ENCODE assay signal across 12 cellular contexts in genomic region chr5:177507596-177508216, GRCh38. TPM values are rescaled to one million over a fixed set of nuclear protein-coding genes. Genes with fewer than 3 reads are reported as not detected.
DNase-seq lines count a peak whose midpoint lies in the region; ATAC-seq and TF ChIP-seq lines count a peak whose summit lies in the region.
"Had no signal": no experiment of that assay in that cellular context is flagged by ENCODE, and none has a peak within 500 bp of the region (broad histone marks: within the 10 kb centered on the region; RNA-seq: fewer than 3 reads in every experiment).

No MANE protein-coding gene starts in this region.

- H3K4me1 Mint-ChIP-seq in IgD-negative memory B cell (peaks cover 30 to 44% (median 33%) of the 10 kb centered on the region in 3 donors), osteocyte (ENCODE audit: unreplicated experiment) (peaks cover 3% of the 10 kb centered on the region)
- peaks cover 21% of the 10 kb centered on the region for H3K4me1 Mint-ChIP-seq in activated naive CD8-positive, alpha-beta T cell treated with anti-CD3 and anti-CD28 coated beads, Interleukin-2, amount 50 U/mL, for 24 hours

- DNase-seq in GM12864 (ENCODE audit: low read depth), result no peak
- DNase-seq in activated naive CD8-positive, alpha-beta T cell treated with anti-CD3 and anti-CD28 coated beads, Interleukin-2, amount 50 U/mL, for 24 hours, result no peak
- no peak for DNase-seq in osteocyte (ENCODE audit: extremely low spot score, unreplicated experiment)
- no peak for DNase-seq in head of caudate nucleus
- DNase-seq in NCI-H1694 (lab: John Stamatoyannopoulos, UW), result no peak
- no peak for DNase-seq in NCI-H82 treated with DMSO at 0.1 percent for 48 hours (lab: John Stamatoyannopoulos, UW; ENCODE audit: unreplicated experiment)
- DNase-seq: activated CD4-positive, alpha-beta T cell treated with anti-CD3 and anti-CD28 coated beads, Interleukin-2, amount 50 U/mL, for 1 hour; activated gamma-delta T cell treated with Interleukin-2 at 50 U/mL for 16 hours; NCI-H69 had no signal

- intact Hi-C loops in head of caudate nucleus (cut with DNase I), result no loop called here

- no peaks in the 10 kb centered on the region for H3K27me3 Mint-ChIP-seq in IgD-negative memory B cell
- no peaks in the 10 kb centered on the region for H3K27me3 Mint-ChIP-seq in activated naive CD8-positive, alpha-beta T cell treated with anti-CD3 and anti-CD28 coated beads, Interleukin-2, amount 50 U/mL, for 24 hours
- H3K27me3 Mint-ChIP-seq in osteocyte (ENCODE audit: unreplicated experiment), result no peaks in the 10 kb centered on the region

- ATAC-seq in activated naive CD8-positive, alpha-beta T cell treated with anti-CD3 and anti-CD28 coated beads, Interleukin-2, amount 50 U/mL, for 24 hours, result no peak
- no peak for ATAC-seq in HG03139 (IDR thresholded peaks at IDR 0.05; ENCODE audit: unreplicated experiment)

- H3K4me3 Mint-ChIP-seq in IgD-negative memory B cell (peak overlapping the region; percentile 92 to 100 (median 96)), osteocyte (ENCODE audit: unreplicated experiment) (no peak overlapping the region)
- no peak overlapping the region for H3K4me3 Mint-ChIP-seq in activated naive CD8-positive, alpha-beta T cell treated with anti-CD3 and anti-CD28 coated beads, Interleukin-2, amount 50 U/mL, for 24 hours

- peaks cover 5% of the 10 kb centered on the region for H3K36me3 Mint-ChIP-seq in IgD-negative memory B cell
- H3K36me3 Mint-ChIP-seq in activated naive CD8-positive, alpha-beta T cell treated with anti-CD3 and anti-CD28 coated beads, Interleukin-2, amount 50 U/mL, for 24 hours (ENCODE audit: low read depth), result peaks cover 13% of the 10 kb centered on the region
- peaks cover 9% of the 10 kb centered on the region for H3K36me3 Mint-ChIP-seq in osteocyte (ENCODE audit: unreplicated experiment)

- H3K4me3 ChIP-seq in GM12864 (ENCODE audit: low read depth, low read length), result peak overlapping the region; percentile 62
- H3K4me3 ChIP-seq: SK-N-MC had no signal

- TF ChIP-seq CTCF in GM12864 (IDR thresholded peaks at IDR 0.05; ENCODE audit: low read depth, low read length, missing control alignments) (no peak), osteocyte (IDR thresholded peaks at IDR 0.05) (no peak)

- peak overlapping the region; percentile 74 to 98 (median 94) for H3K27ac Mint-ChIP-seq in IgD-negative memory B cell
- H3K27ac Mint-ChIP-seq in activated naive CD8-positive, alpha-beta T cell treated with anti-CD3 and anti-CD28 coated beads, Interleukin-2, amount 50 U/mL, for 24 hours, result peak overlapping the region; percentile 8
- H3K27ac Mint-ChIP-seq in osteocyte (ENCODE audit: unreplicated experiment), result peak overlapping the region; percentile 23

- no peaks in the 10 kb centered on the region for H3K9me3 Mint-ChIP-seq in IgD-negative memory B cell
- H3K9me3 Mint-ChIP-seq in activated naive CD8-positive, alpha-beta T cell treated with anti-CD3 and anti-CD28 coated beads, Interleukin-2, amount 50 U/mL, for 24 hours, result no peaks in the 10 kb centered on the region
- H3K9me3 Mint-ChIP-seq in osteocyte (ENCODE audit: unreplicated experiment), result no peaks in the 10 kb centered on the region

RNA-seq across cellular contexts. Expression of gene DOK3, which starts 1.9 kb away (rescaled TPM):
- polyA plus RNA-seq in IgD-negative memory B cell, result 154 TPM
- 5.5 and 7.2 TPM in 2 replicates for total RNA-seq in osteocyte

RNA-seq across cellular contexts. Expression of gene DDX41, which starts 9.1 kb away (rescaled TPM):
- 74.2 TPM for polyA plus RNA-seq in IgD-negative memory B cell
- 68.7 and 83.1 TPM in 2 replicates for total RNA-seq in osteocyte

RNA-seq across cellular contexts. Expression of gene PDLIM7, which starts 10.3 kb away (rescaled TPM):
- 16.3 TPM for polyA plus RNA-seq in IgD-negative memory B cell
- total RNA-seq in osteocyte, result 312 and 358 TPM in 2 replicates

RNA-seq across cellular contexts. Expression of gene DBN1, which starts 34.3 kb away (rescaled TPM):
- 0.54 TPM for polyA plus RNA-seq in IgD-negative memory B cell
- 248 and 249 TPM in 2 replicates for total RNA-seq in osteocyte

RNA-seq across cellular contexts. Expression of gene FAM193B, which starts 46.7 kb away (rescaled TPM):
- 4.5 TPM for polyA plus RNA-seq in IgD-negative memory B cell
- total RNA-seq in osteocyte, result 82.0 and 97.2 TPM in 2 replicates

Comparison
In these comparisons a context has a peak if more than half of its experiments do, and no peak if none do; other contexts are left out.
1. H3K27ac Mint-ChIP-seq: peak in every context shown above with its lines; median percentile 94 in IgD-negative memory B cell; 23 in osteocyte; 8 in activated naive CD8-positive, alpha-beta T cell treated with anti-CD3 and anti-CD28 coated beads, Interleukin-2, amount 50 U/mL, for 24 hours.
2. H3K4me3 Mint-ChIP-seq: peak in IgD-negative memory B cell (4 of 4); none in activated naive CD8-positive, alpha-beta T cell treated with anti-CD3 and anti-CD28 coated beads, Interleukin-2, amount 50 U/mL, for 24 hours (single experiment) and osteocyte (single experiment).